ENCODE assay signal across 10 cellular contexts in the genomic region with DNA sequence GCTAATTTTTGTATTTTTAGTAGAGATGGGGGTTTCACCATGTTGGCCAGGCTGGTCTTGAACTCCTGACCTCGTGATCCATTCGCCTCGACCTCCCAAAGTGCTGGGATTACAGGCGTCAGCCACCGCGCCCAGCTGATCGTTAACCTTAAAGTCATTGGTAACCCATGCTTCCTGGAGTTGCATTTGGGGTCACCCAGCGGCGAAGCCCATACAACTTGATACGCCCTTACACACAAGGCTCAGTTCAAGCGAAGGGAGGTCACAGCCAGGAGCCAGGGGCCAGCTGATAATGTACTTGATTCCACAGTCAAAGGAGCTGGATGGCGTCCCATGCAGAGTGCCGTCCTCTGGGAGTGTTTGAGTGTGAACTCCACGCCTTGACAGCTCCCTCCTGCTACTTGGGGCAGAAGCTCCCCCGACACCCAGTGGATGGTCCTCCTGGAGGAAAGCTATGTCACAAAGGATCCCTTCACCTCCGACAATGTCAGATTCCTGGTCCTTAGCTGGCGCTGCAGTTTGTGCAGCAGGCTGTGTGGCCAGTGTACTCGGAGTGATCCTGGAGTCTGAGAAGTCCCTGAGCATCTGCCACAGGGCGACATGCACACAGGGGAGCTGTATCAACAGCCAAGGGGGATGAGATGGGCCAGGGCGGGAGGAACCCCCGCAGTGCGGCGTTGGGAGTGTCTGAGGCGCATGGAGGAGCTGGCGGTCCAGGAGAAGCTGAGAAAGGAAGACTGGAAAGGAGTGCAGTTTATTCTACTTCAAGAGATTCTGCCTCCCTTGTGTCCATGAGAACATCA. TPM values are rescaled to one million over a fixed set of nuclear protein-coding genes. Genes with fewer than 3 reads are reported as not detected.
A peak's percentile ranks its signal among the peaks of the same experiment; 100 is the strongest.
DNase-seq lines count a peak whose midpoint lies in the region; ATAC-seq and TF ChIP-seq lines count a peak whose summit lies in the region.
"Had no signal": no experiment of that assay in that cellular context is flagged by ENCODE, and none has a peak within 500 bp of the region (broad histone marks: within the 10 kb centered on the region; RNA-seq: fewer than 3 reads in every experiment).

No MANE protein-coding gene starts in this region.

- 79 to 84% methylated on average over 25 of the region's 25 CpGs for WGBS in thyroid gland, 2 donors

- H3K4me3 ChIP-seq in ascending aorta: peak overlapping the region; percentile 71 to 85
- H3K4me3 ChIP-seq in lower lobe of right lung: peak overlapping the region; percentile 79
- peak overlapping the region in 1 of 3 donors; percentile 73 for H3K4me3 ChIP-seq in thyroid gland (replicated peaks in 1 of 3)

- peaks cover 0 to 5% of the 10 kb centered on the region in 2 donors for H3K4me1 ChIP-seq in ascending aorta
- H3K4me1 ChIP-seq in lower lobe of right lung: peaks cover 18% of the 10 kb centered on the region
- H3K4me1 ChIP-seq in thyroid gland: no peaks in the 10 kb centered on the region

- H3K4me3 Mint-ChIP-seq in activated CD8-positive, alpha-beta memory T cell treated with anti-CD3 and anti-CD28 coated beads, Interleukin-2, amount 10 ng/mL, durations not matched to agents 7 days and 5 days: peak overlapping the region; percentile 69

- peaks cover 8% of the 10 kb centered on the region for H3K36me3 Mint-ChIP-seq in activated CD8-positive, alpha-beta memory T cell treated with anti-CD3 and anti-CD28 coated beads, Interleukin-2, amount 10 ng/mL, durations not matched to agents 7 days and 5 days

- H3K9me3 Mint-ChIP-seq in activated CD8-positive, alpha-beta memory T cell treated with anti-CD3 and anti-CD28 coated beads, Interleukin-2, amount 10 ng/mL, durations not matched to agents 7 days and 5 days (ENCODE audit: low read depth): no peaks in the 10 kb centered on the region

- intact Hi-C loops in ascending aorta (cut with DNase I): loop anchor here (1.0 kb wide), 1 partner anchor 8 kb away; the partner anchor contains the start of genes CLHC1 and RPS27A
- intact Hi-C loops in lower lobe of right lung (cut with DNase I): no loop called here
- intact Hi-C loops in thyroid gland (cut with DNase I): no loop called here

- peak overlapping the region; percentile 89 to 94 for H3K27ac ChIP-seq in ascending aorta
- H3K27ac ChIP-seq in lower lobe of right lung: peak overlapping the region; percentile 96
- H3K27ac ChIP-seq in thyroid gland: peak overlapping the region; percentile 90 to 98 (median 94)
- H3K27ac ChIP-seq: C4-2B, KMS-11 had no signal

- TF ChIP-seq POLR2A in thyroid gland (IDR thresholded peaks at IDR 0.05): no peak

- CTCF ChIA-PET in activated CD8-positive, alpha-beta memory T cell treated with anti-CD3 and anti-CD28 coated beads, Interleukin-2, amount 10 ng/mL, durations not matched to agents 7 days and 5 days (lab: Charles Lee): interaction anchor here (2.2 to 2.5 kb wide), 2 partner anchors 8 to 15 kb away, joined by 6 to 8 read pairs; partner anchors contain the start of genes CLHC1 and RPS27A

- ATAC-seq in activated CD8-positive, alpha-beta memory T cell treated with anti-CD3 and anti-CD28 coated beads, Interleukin-2, amount 10 ng/mL, durations not matched to agents 7 days and 5 days: no peak
- peak; percentile 6 to 12 for ATAC-seq in lower lobe of right lung

- H3K36me3 ChIP-seq in ascending aorta (no peaks in the 10 kb centered on the region), lower lobe of right lung (no peaks in the 10 kb centered on the region), thyroid gland (no peaks in the 10 kb centered on the region)

- H3K9me3 ChIP-seq in ascending aorta: no peaks in the 10 kb centered on the region
- no peaks in the 10 kb centered on the region for H3K9me3 ChIP-seq in lower lobe of right lung
- H3K9me3 ChIP-seq in thyroid gland: no peaks in the 10 kb centered on the region

- TF ChIP-seq CTCF in ascending aorta (IDR thresholded peaks at IDR 0.05): no peak
- TF ChIP-seq CTCF in lower lobe of right lung (IDR thresholded peaks at IDR 0.05): no peak
- TF ChIP-seq CTCF in thyroid gland (IDR thresholded peaks at IDR 0.05): no peak

- peak overlapping the region; percentile 76 for H3K27ac Mint-ChIP-seq in activated CD8-positive, alpha-beta memory T cell treated with anti-CD3 and anti-CD28 coated beads, Interleukin-2, amount 10 ng/mL, durations not matched to agents 7 days and 5 days

- H3K27me3 Mint-ChIP-seq in activated CD8-positive, alpha-beta memory T cell treated with anti-CD3 and anti-CD28 coated beads, Interleukin-2, amount 10 ng/mL, durations not matched to agents 7 days and 5 days: no peaks in the 10 kb centered on the region

- DNase-seq in activated CD8-positive, alpha-beta memory T cell treated with anti-CD3 and anti-CD28 coated beads, Interleukin-2, amount 10 ng/mL, durations not matched to agents 7 days and 5 days: no peak
- DNase-seq in activated CD8-positive, alpha-beta memory T cell treated with anti-CD3 and anti-CD28 coated beads, Interleukin-2, amount 50 U/mL, for 48 hours: no peak
- DNase-seq in ascending aorta (ENCODE audit: low spot score in 2 of 2) (no peak), lower lobe of right lung (no peak), thyroid gland (peak; percentile 13 to 18), NCI-H526 treated with DMSO at 0.1 percent for 48 hours (lab: John Stamatoyannopoulos, UW) (no peak), OCI-M1 (lab: John Stamatoyannopoulos, UW) (no peak)
- no peak for DNase-seq in activated CD8-positive, alpha-beta memory T cell treated with anti-CD3 and anti-CD28 coated beads, Interleukin-2, amount 50 U/mL, for 4 hours

- H3K27me3 ChIP-seq in ascending aorta (no peaks in the 10 kb centered on the region), lower lobe of right lung (ENCODE audit: low read depth) (no peaks in the 10 kb centered on the region), thyroid gland (no peaks in the 10 kb centered on the region)

- peaks cover 37% of the 10 kb centered on the region for H3K4me1 Mint-ChIP-seq in activated CD8-positive, alpha-beta memory T cell treated with anti-CD3 and anti-CD28 coated beads, Interleukin-2, amount 10 ng/mL, durations not matched to agents 7 days and 5 days

RNA-seq across cellular contexts. Expression of gene CLHC1, which starts 7.9 kb away (rescaled TPM):
- total RNA-seq in activated CD8-positive, alpha-beta memory T cell treated with anti-CD3 and anti-CD28 coated beads, Interleukin-2, amount 10 ng/mL, durations not matched to agents 7 days and 5 days: 10 to 100 TPM; 11.5 to 15.1 TPM
- total RNA-seq in ascending aorta (not detected), lower lobe of right lung (15.2 TPM), thyroid gland (10 to 100 TPM; 22.7 to 32.1 (median 27.1) TPM)

RNA-seq across cellular contexts. Expression of gene RPS27A, which starts 8.3 kb away (rescaled TPM):
- 100 to 1,000 TPM; 733 to 818 TPM for total RNA-seq in activated CD8-positive, alpha-beta memory T cell treated with anti-CD3 and anti-CD28 coated beads, Interleukin-2, amount 10 ng/mL, durations not matched to agents 7 days and 5 days
- total RNA-seq in ascending aorta (262 TPM), lower lobe of right lung (736 TPM), thyroid gland (1,000 to 10,000 TPM in 2 of 4 donors, 100 to 1,000 TPM in 2; 529 to 1,905 (median 1,352) TPM)

RNA-seq across cellular contexts. Expression of gene MTIF2, which starts 44.9 kb away (rescaled TPM):
- total RNA-seq in activated CD8-positive, alpha-beta memory T cell treated with anti-CD3 and anti-CD28 coated beads, Interleukin-2, amount 10 ng/mL, durations not matched to agents 7 days and 5 days: 10 to 100 TPM; 27.7 to 33.5 TPM
- total RNA-seq in ascending aorta (15.2 TPM), lower lobe of right lung (25.9 TPM), thyroid gland (10 to 100 TPM; 19.6 to 33.5 (median 27.8) TPM)

Comparison
In these comparisons a context has a peak if more than half of its experiments do, and no peak if none do; other contexts are left out.
1. DNase-seq: peak in thyroid gland (2 of 2); none in activated CD8-positive, alpha-beta memory T cell treated with anti-CD3 and anti-CD28 coated beads, Interleukin-2, amount 10 ng/mL, durations not matched to agents 7 days and 5 days (single experiment), activated CD8-positive, alpha-beta memory T cell treated with anti-CD3 and anti-CD28 coated beads, Interleukin-2, amount 50 U/mL, for 48 hours (single experiment), ascending aorta (0 of 2), lower lobe of right lung (single experiment), NCI-H526 treated with DMSO at 0.1 percent for 48 hours (single experiment), activated CD8-positive, alpha-beta memory T cell treated with anti-CD3 and anti-CD28 coated beads, Interleukin-2, amount 50 U/mL, for 4 hours (single experiment) and OCI-M1 (single experiment).
2. RNA of gene CLHC1, which starts 7.9 kb away (total RNA-seq): 22.7 to 32.1 TPM in thyroid gland, 15.2 TPM in lower lobe of right lung (single experiment) and 11.5 to 15.1 TPM in activated CD8-positive, alpha-beta memory T cell treated with anti-CD3 and anti-CD28 coated beads, Interleukin-2, amount 10 ng/mL, durations not matched to agents 7 days and 5 days; not detected in ascending aorta (single experiment); every median in the first group is over 10 times any median in the second.
3. Peak in every context shown above with its lines, with median percentiles within 50 percentile points of each other: H3K27ac ChIP-seq.